ENCODE assay signal across 8 cellular contexts in the genomic region with DNA sequence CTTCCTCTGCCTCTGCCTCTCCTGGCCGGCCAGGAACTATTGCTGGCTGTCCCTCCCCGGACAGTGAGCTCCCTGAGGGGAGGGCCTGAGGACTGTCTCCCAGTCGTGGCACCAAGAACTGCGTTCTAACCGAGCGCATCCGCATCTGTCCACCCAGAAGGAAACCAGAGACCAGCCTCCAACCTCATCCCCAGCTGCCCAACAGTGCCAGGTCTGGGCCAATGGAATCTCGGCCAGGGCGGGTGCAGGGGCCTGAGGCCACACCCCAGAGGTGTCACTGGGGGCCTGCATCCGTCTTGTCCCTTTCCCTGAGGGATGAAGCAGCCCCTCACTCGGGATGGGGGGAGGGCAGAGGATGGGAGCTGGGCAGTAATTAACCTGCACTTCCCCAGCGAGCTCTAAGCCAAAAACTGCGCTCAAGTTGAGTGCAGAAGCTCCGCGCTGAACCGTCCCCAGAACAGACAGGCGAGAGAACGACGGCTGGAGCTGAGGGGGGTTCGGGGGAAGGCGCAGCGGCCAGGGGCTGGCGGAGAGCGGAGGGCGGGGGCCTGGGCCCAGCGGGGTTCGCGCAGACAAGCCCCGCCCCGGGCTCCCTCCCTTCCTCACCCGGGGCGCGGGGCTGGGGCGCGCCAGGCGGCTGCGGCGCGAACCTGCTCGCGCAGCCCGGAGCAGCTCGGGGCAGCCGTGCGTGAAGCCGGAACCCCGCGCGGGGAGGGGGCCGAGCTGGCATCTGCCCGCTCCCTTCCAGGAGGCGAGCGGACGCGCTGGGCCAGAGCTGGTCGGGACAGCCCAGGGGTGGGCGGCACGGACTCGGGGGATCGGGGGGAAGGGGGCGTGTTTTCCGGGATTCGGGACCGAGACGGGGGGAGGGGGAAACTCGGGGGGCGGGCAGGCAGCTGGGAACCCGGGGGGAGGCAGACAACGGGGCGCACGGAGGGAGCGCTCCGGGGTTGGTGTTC. TPM values are rescaled to one million over a fixed set of nuclear protein-coding genes. Genes with fewer than 3 reads are reported as not detected.
DNase-seq lines count a peak whose midpoint lies in the region; ATAC-seq lines count a peak whose summit lies in the region.

No MANE protein-coding gene starts in this region.

- peaks cover 47% of the 10 kb centered on the region for H3K4me1 Mint-ChIP-seq in activated CD8-positive, alpha-beta T cell treated with anti-CD3 and anti-CD28 coated beads, Interleukin-2, amount 10 ng/mL, durations not matched to agents 7 days and 5 days (ENCODE audit: low read depth)

- CTCF ChIA-PET in activated CD8-positive, alpha-beta T cell treated with anti-CD3 and anti-CD28 coated beads, Interleukin-2, amount 10 ng/mL, durations not matched to agents 7 days and 5 days (lab: Charles Lee), result interaction anchor here (0.8 to 4.2 kb wide), 18 partner anchors 10 to 481 kb away, joined by 3 to 59 read pairs (median 6); a partner anchor contains a TSS

- peaks cover 3% of the 10 kb centered on the region for H3K36me3 Mint-ChIP-seq in activated CD8-positive, alpha-beta T cell treated with anti-CD3 and anti-CD28 coated beads, Interleukin-2, amount 10 ng/mL, durations not matched to agents 7 days and 5 days (ENCODE audit: low read depth)

- H3K9me3 Mint-ChIP-seq in activated CD8-positive, alpha-beta T cell treated with anti-CD3 and anti-CD28 coated beads, Interleukin-2, amount 10 ng/mL, durations not matched to agents 7 days and 5 days (ENCODE audit: insufficient read depth), result no peaks in the 10 kb centered on the region

- DNase-seq in AG08396 (ENCODE audit: low spot score) (peak; percentile 92), NCI-H526 (lab: John Stamatoyannopoulos, UW) (peak; percentile 34 to 87), lung microvascular endothelial cell (ENCODE audit: low read depth in 2 of 2) (peak; percentile 63 to 71)
- peak; percentile 74 for DNase-seq in activated CD8-positive, alpha-beta T cell treated with anti-CD3 and anti-CD28 coated beads, Interleukin-2, amount 10 ng/mL, durations not matched to agents 7 days and 5 days
- peak; percentile 48 for DNase-seq in effector CD8-positive, alpha-beta T cell (lab: John Stamatoyannopoulos, UW)
- DNase-seq in stimulated activated CD8-positive, alpha-beta memory T cell treated with anti-CD3 and anti-CD28 coated beads, Interleukin-12 subunit alpha, Interleukin-12 subunit beta, amount 100 ng/mL, for 1 hour (ENCODE audit: low read depth), result peak; percentile 48

- H3K27me3 Mint-ChIP-seq in activated CD8-positive, alpha-beta T cell treated with anti-CD3 and anti-CD28 coated beads, Interleukin-2, amount 10 ng/mL, durations not matched to agents 7 days and 5 days (ENCODE audit: low read depth), result no peaks in the 10 kb centered on the region

- ATAC-seq in GM18909 (IDR thresholded peaks at IDR 0.05; ENCODE audit: poor library complexity, unreplicated experiment) (peak; percentile 50), HG03159 (IDR thresholded peaks at IDR 0.05; ENCODE audit: unreplicated experiment) (peak; percentile 48)
- peak; percentile 72 for ATAC-seq in activated CD8-positive, alpha-beta T cell treated with anti-CD3 and anti-CD28 coated beads, Interleukin-2, amount 10 ng/mL, durations not matched to agents 7 days and 5 days

- H3K27ac Mint-ChIP-seq in activated CD8-positive, alpha-beta T cell treated with anti-CD3 and anti-CD28 coated beads, Interleukin-2, amount 10 ng/mL, durations not matched to agents 7 days and 5 days, result peak overlapping the region; percentile 81

- peak overlapping the region; percentile 81 for H3K4me3 Mint-ChIP-seq in activated CD8-positive, alpha-beta T cell treated with anti-CD3 and anti-CD28 coated beads, Interleukin-2, amount 10 ng/mL, durations not matched to agents 7 days and 5 days

- POLR2A ChIA-PET in activated CD8-positive, alpha-beta T cell treated with anti-CD3 and anti-CD28 coated beads, Interleukin-2, amount 10 ng/mL, durations not matched to agents 7 days and 5 days (lab: Charles Lee), result interaction anchor here (0.6 to 2.8 kb wide), 7 partner anchors 18 to 690 kb away, joined by 3 to 19 read pairs (median 3); a partner anchor contains a TSS

RNA-seq across cellular contexts. Expression of a gene that starts 1.4 kb away (rescaled TPM):
- total RNA-seq in activated CD8-positive, alpha-beta T cell treated with anti-CD3 and anti-CD28 coated beads, Interleukin-2, amount 10 ng/mL, durations not matched to agents 7 days and 5 days, result 10 to 100 TPM; 18.5 to 21.2 TPM
- 5.0 and 6.0 TPM in 2 replicates for total RNA-seq in lung microvascular endothelial cell

RNA-seq across cellular contexts. Expression of a gene that starts 13.2 kb away (rescaled TPM):
- not detected for total RNA-seq in activated CD8-positive, alpha-beta T cell treated with anti-CD3 and anti-CD28 coated beads, Interleukin-2, amount 10 ng/mL, durations not matched to agents 7 days and 5 days
- total RNA-seq in lung microvascular endothelial cell, result not detected in 2 replicates

RNA-seq across cellular contexts. Expression of a gene that starts 45.7 kb away (rescaled TPM):
- 1 to 10 TPM; 5.1 to 7.0 TPM for total RNA-seq in activated CD8-positive, alpha-beta T cell treated with anti-CD3 and anti-CD28 coated beads, Interleukin-2, amount 10 ng/mL, durations not matched to agents 7 days and 5 days
- total RNA-seq in lung microvascular endothelial cell, result 0.60 and 0.65 TPM in 2 replicates

RNA-seq across cellular contexts. Expression of a gene that starts 46.6 kb away (rescaled TPM):
- under 1 TPM in 1 of 2 experiments, not detected in 1; 0.40 TPM for total RNA-seq in activated CD8-positive, alpha-beta T cell treated with anti-CD3 and anti-CD28 coated beads, Interleukin-2, amount 10 ng/mL, durations not matched to agents 7 days and 5 days
- total RNA-seq in lung microvascular endothelial cell, result 5.2 and 6.7 TPM in 2 replicates

RNA-seq across cellular contexts. Expression of a gene that starts 53.5 kb away (rescaled TPM):
- 100 to 1,000 TPM; 215 to 218 TPM for total RNA-seq in activated CD8-positive, alpha-beta T cell treated with anti-CD3 and anti-CD28 coated beads, Interleukin-2, amount 10 ng/mL, durations not matched to agents 7 days and 5 days
- total RNA-seq in lung microvascular endothelial cell, result 42.5 and 61.2 TPM in 2 replicates

Comparison
In these comparisons a context has a peak if more than half of its experiments do, and no peak if none do; other contexts are left out.
1. Peak in every context shown above with its lines: DNase-seq and ATAC-seq.